In the genomic region with DNA sequence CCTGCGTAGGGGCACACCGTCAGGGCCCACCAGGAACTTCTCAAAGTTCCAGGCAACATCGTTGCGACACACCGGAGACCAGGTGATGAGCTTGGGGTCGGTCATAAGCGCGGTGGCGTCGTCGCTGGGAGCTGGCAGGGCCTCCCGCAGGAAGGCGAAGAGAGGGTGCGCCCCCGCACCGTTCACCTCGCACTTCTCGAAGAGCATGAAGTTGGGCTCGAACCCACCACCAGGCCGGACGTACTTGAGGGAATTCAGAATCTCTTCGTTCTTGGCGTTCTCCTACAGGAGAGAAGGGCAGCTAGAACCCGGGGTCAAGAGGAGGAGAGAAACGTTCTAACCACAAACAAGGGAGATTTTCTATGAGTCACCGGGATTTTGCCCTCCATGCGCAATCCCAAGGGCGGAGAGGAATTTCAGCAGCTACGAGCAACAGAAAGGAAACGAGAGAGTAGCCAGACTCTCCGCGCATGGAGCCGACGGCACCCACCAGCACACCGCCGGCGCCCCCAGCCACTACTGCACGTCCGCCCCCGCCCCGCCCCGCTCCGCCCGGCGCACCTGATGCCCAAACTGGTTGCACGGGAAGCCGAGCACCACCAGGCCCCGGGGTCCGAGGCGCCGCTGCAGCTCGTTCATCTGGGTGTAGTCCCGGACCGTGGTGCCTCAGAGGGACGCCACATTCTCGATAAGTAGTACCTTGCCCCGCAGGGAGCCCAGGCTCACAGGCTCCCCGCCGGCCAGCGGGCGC, we compare ENCODE assay signal across 1 cellular context.
TF ChIP-seq lines count a peak whose summit lies in the region.

No MANE protein-coding gene starts in this region.

TF ChIP-seq in neural cell, 6 proteins besides CTCF, POLR2A, EP300 and RAD21 (continued from another document):
- TF ChIP-seq REST (IDR thresholded peaks at IDR 0.05; ENCODE audit: borderline replicate concordance): no peak
